ENCODE assay signal across 1 cellular context in the genomic region with DNA sequence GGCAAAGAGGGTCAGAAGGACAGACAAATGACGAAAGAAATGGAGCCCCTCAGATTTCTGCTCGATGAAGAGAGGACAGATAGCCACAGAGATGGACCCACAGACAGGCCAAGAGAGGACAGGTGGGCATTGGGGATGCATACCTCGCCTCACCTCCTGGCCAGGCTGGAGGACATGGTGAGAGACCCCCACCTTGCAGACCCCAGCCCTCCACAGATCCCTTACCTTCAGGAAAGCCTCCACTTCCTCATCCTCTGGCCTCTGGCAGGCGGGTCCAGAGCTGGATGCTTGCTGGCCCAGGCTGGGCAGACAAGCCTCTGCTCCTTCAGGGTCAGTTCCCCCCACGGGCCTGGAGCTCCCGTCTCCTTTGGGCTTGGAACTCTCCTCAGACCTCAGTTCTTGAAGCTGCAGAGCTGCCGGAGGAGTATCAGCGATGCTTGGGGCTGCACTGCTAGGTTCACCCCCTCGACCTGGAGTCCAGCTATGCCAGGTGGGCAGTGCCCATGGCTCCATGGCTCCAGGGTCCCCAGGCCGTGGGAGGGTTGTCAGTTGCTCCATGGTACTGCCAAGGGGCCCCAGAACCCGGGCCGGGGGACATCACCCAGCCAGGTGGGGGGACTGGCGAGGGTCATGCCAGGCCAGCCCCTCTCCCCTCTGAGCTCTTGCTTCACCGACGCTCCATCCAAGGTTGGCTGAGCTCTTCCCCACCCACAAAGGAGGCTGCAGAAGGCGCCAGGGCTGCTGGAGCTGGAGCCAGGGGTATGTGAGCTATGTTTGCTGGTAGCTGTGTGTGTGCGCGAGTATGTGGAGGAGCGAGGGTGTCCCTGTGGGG.
TF ChIP-seq lines count a peak whose summit lies in the region.

No MANE protein-coding gene starts in this region.

TF ChIP-seq in K562, 482 proteins besides CTCF, POLR2A, EP300 and RAD21 (continued from another document and continues in another):
- TF ChIP-seq, protein P1, sequence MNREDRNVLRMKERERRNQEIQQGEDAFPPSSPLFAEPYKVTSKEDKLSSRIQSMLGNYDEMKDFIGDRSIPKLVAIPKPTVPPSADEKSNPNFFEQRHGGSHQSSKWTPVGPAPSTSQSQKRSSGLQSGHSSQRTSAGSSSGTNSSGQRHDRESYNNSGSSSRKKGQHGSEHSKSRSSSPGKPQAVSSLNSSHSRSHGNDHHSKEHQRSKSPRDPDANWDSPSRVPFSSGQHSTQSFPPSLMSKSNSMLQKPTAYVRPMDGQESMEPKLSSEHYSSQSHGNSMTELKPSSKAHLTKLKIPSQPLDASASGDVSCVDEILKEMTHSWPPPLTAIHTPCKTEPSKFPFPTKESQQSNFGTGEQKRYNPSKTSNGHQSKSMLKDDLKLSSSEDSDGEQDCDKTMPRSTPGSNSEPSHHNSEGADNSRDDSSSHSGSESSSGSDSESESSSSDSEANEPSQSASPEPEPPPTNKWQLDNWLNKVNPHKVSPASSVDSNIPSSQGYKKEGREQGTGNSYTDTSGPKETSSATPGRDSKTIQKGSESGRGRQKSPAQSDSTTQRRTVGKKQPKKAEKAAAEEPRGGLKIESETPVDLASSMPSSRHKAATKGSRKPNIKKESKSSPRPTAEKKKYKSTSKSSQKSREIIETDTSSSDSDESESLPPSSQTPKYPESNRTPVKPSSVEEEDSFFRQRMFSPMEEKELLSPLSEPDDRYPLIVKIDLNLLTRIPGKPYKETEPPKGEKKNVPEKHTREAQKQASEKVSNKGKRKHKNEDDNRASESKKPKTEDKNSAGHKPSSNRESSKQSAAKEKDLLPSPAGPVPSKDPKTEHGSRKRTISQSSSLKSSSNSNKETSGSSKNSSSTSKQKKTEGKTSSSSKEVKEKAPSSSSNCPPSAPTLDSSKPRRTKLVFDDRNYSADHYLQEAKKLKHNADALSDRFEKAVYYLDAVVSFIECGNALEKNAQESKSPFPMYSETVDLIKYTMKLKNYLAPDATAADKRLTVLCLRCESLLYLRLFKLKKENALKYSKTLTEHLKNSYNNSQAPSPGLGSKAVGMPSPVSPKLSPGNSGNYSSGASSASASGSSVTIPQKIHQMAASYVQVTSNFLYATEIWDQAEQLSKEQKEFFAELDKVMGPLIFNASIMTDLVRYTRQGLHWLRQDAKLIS (CRISPR knock-in tag; IDR thresholded peaks at IDR 0.05): peak; percentile 14; the same call in 1 of the 2 replicates
- TF ChIP-seq HMG20A (CRISPR knock-in tag; conservative IDR thresholded peaks at IDR 0.05) (no peak), FOSL1 (tag; conservative IDR thresholded peaks at IDR 0.05) (no peak), ZNF436 (CRISPR knock-in tag; IDR thresholded peaks at IDR 0.05) (no peak), JUN (IDR thresholded peaks at IDR 0.05; ENCODE audit: borderline replicate concordance, low read depth, low read length) (no peak), JUN (CRISPR knock-in tag; IDR thresholded peaks at IDR 0.05; ENCODE audit: borderline replicate concordance) (no peak), ZNF584 (CRISPR knock-in tag; IDR thresholded peaks at IDR 0.05; ENCODE audit: low read depth) (no peak), RNF2 (IDR thresholded peaks at IDR 0.05) (no peak), CBFA2T3 (IDR thresholded peaks at IDR 0.05) (no peak), RHOXF2B (CRISPR knock-in tag; conservative IDR thresholded peaks at IDR 0.05) (no peak), ZNF184 (CRISPR knock-in tag; IDR thresholded peaks at IDR 0.05) (no peak), ZNF764 (CRISPR knock-in tag; IDR thresholded peaks at IDR 0.05; ENCODE audit: low read depth) (no peak), HNRNPLL (IDR thresholded peaks at IDR 0.05; ENCODE audit: low read depth, low read length, poor library complexity, severe bottlenecking) (peak; percentile 79)
- TF ChIP-seq, protein P2, sequence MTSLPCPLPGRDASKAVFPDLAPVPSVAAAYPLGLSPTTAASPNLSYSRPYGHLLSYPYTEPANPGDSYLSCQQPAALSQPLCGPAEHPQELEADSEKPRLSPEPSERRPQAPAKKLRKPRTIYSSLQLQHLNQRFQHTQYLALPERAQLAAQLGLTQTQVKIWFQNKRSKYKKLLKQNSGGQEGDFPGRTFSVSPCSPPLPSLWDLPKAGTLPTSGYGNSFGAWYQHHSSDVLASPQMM (CRISPR knock-in tag; IDR thresholded peaks at IDR 0.05): no peak
- TF ChIP-seq, protein P3, sequence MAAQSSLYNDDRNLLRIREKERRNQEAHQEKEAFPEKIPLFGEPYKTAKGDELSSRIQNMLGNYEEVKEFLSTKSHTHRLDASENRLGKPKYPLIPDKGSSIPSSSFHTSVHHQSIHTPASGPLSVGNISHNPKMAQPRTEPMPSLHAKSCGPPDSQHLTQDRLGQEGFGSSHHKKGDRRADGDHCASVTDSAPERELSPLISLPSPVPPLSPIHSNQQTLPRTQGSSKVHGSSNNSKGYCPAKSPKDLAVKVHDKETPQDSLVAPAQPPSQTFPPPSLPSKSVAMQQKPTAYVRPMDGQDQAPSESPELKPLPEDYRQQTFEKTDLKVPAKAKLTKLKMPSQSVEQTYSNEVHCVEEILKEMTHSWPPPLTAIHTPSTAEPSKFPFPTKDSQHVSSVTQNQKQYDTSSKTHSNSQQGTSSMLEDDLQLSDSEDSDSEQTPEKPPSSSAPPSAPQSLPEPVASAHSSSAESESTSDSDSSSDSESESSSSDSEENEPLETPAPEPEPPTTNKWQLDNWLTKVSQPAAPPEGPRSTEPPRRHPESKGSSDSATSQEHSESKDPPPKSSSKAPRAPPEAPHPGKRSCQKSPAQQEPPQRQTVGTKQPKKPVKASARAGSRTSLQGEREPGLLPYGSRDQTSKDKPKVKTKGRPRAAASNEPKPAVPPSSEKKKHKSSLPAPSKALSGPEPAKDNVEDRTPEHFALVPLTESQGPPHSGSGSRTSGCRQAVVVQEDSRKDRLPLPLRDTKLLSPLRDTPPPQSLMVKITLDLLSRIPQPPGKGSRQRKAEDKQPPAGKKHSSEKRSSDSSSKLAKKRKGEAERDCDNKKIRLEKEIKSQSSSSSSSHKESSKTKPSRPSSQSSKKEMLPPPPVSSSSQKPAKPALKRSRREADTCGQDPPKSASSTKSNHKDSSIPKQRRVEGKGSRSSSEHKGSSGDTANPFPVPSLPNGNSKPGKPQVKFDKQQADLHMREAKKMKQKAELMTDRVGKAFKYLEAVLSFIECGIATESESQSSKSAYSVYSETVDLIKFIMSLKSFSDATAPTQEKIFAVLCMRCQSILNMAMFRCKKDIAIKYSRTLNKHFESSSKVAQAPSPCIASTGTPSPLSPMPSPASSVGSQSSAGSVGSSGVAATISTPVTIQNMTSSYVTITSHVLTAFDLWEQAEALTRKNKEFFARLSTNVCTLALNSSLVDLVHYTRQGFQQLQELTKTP (IDR thresholded peaks at IDR 0.05; ENCODE audit: low read depth in 1 of 2, partially characterized antibody in 2 of 2): no peak
- TF ChIP-seq, protein P4, sequence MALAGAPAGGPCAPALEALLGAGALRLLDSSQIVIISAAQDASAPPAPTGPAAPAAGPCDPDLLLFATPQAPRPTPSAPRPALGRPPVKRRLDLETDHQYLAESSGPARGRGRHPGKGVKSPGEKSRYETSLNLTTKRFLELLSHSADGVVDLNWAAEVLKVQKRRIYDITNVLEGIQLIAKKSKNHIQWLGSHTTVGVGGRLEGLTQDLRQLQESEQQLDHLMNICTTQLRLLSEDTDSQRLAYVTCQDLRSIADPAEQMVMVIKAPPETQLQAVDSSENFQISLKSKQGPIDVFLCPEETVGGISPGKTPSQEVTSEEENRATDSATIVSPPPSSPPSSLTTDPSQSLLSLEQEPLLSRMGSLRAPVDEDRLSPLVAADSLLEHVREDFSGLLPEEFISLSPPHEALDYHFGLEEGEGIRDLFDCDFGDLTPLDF (CRISPR knock-in tag; IDR thresholded peaks at IDR 0.05): peak; percentile 28; the same call in 1 of the 2 replicates
- TF ChIP-seq, protein P5, sequence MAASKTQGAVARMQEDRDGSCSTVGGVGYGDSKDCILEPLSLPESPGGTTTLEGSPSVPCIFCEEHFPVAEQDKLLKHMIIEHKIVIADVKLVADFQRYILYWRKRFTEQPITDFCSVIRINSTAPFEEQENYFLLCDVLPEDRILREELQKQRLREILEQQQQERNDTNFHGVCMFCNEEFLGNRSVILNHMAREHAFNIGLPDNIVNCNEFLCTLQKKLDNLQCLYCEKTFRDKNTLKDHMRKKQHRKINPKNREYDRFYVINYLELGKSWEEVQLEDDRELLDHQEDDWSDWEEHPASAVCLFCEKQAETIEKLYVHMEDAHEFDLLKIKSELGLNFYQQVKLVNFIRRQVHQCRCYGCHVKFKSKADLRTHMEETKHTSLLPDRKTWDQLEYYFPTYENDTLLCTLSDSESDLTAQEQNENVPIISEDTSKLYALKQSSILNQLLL (CRISPR knock-in tag; IDR thresholded peaks at IDR 0.05; ENCODE audit: borderline replicate concordance): no peak
- TF ChIP-seq, protein P6, sequence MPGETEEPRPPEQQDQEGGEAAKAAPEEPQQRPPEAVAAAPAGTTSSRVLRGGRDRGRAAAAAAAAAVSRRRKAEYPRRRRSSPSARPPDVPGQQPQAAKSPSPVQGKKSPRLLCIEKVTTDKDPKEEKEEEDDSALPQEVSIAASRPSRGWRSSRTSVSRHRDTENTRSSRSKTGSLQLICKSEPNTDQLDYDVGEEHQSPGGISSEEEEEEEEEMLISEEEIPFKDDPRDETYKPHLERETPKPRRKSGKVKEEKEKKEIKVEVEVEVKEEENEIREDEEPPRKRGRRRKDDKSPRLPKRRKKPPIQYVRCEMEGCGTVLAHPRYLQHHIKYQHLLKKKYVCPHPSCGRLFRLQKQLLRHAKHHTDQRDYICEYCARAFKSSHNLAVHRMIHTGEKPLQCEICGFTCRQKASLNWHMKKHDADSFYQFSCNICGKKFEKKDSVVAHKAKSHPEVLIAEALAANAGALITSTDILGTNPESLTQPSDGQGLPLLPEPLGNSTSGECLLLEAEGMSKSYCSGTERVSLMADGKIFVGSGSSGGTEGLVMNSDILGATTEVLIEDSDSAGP (CRISPR knock-in tag; IDR thresholded peaks at IDR 0.05): no peak
- TF ChIP-seq, protein P7, sequence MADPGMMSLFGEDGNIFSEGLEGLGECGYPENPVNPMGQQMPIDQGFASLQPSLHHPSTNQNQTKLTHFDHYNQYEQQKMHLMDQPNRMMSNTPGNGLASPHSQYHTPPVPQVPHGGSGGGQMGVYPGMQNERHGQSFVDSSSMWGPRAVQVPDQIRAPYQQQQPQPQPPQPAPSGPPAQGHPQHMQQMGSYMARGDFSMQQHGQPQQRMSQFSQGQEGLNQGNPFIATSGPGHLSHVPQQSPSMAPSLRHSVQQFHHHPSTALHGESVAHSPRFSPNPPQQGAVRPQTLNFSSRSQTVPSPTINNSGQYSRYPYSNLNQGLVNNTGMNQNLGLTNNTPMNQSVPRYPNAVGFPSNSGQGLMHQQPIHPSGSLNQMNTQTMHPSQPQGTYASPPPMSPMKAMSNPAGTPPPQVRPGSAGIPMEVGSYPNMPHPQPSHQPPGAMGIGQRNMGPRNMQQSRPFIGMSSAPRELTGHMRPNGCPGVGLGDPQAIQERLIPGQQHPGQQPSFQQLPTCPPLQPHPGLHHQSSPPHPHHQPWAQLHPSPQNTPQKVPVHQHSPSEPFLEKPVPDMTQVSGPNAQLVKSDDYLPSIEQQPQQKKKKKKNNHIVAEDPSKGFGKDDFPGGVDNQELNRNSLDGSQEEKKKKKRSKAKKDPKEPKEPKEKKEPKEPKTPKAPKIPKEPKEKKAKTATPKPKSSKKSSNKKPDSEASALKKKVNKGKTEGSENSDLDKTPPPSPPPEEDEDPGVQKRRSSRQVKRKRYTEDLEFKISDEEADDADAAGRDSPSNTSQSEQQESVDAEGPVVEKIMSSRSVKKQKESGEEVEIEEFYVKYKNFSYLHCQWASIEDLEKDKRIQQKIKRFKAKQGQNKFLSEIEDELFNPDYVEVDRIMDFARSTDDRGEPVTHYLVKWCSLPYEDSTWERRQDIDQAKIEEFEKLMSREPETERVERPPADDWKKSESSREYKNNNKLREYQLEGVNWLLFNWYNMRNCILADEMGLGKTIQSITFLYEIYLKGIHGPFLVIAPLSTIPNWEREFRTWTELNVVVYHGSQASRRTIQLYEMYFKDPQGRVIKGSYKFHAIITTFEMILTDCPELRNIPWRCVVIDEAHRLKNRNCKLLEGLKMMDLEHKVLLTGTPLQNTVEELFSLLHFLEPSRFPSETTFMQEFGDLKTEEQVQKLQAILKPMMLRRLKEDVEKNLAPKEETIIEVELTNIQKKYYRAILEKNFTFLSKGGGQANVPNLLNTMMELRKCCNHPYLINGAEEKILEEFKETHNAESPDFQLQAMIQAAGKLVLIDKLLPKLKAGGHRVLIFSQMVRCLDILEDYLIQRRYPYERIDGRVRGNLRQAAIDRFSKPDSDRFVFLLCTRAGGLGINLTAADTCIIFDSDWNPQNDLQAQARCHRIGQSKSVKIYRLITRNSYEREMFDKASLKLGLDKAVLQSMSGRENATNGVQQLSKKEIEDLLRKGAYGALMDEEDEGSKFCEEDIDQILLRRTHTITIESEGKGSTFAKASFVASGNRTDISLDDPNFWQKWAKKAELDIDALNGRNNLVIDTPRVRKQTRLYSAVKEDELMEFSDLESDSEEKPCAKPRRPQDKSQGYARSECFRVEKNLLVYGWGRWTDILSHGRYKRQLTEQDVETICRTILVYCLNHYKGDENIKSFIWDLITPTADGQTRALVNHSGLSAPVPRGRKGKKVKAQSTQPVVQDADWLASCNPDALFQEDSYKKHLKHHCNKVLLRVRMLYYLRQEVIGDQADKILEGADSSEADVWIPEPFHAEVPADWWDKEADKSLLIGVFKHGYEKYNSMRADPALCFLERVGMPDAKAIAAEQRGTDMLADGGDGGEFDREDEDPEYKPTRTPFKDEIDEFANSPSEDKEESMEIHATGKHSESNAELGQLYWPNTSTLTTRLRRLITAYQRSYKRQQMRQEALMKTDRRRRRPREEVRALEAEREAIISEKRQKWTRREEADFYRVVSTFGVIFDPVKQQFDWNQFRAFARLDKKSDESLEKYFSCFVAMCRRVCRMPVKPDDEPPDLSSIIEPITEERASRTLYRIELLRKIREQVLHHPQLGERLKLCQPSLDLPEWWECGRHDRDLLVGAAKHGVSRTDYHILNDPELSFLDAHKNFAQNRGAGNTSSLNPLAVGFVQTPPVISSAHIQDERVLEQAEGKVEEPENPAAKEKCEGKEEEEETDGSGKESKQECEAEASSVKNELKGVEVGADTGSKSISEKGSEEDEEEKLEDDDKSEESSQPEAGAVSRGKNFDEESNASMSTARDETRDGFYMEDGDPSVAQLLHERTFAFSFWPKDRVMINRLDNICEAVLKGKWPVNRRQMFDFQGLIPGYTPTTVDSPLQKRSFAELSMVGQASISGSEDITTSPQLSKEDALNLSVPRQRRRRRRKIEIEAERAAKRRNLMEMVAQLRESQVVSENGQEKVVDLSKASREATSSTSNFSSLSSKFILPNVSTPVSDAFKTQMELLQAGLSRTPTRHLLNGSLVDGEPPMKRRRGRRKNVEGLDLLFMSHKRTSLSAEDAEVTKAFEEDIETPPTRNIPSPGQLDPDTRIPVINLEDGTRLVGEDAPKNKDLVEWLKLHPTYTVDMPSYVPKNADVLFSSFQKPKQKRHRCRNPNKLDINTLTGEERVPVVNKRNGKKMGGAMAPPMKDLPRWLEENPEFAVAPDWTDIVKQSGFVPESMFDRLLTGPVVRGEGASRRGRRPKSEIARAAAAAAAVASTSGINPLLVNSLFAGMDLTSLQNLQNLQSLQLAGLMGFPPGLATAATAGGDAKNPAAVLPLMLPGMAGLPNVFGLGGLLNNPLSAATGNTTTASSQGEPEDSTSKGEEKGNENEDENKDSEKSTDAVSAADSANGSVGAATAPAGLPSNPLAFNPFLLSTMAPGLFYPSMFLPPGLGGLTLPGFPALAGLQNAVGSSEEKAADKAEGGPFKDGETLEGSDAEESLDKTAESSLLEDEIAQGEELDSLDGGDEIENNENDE (IDR thresholded peaks at IDR 0.05; ENCODE audit: low read depth, low read length): peak; percentile 85
- TF ChIP-seq, protein P8, sequence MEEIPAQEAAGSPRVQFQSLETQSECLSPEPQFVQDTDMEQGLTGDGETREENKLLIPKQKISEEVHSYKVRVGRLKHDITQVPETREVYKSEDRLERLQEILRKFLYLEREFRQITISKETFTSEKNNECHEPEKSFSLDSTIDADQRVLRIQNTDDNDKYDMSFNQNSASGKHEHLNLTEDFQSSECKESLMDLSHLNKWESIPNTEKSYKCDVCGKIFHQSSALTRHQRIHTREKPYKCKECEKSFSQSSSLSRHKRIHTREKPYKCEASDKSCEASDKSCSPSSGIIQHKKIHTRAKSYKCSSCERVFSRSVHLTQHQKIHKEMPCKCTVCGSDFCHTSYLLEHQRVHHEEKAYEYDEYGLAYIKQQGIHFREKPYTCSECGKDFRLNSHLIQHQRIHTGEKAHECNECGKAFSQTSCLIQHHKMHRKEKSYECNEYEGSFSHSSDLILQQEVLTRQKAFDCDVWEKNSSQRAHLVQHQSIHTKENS (CRISPR knock-in tag; IDR thresholded peaks at IDR 0.05): no peak
